In the genomic region with DNA sequence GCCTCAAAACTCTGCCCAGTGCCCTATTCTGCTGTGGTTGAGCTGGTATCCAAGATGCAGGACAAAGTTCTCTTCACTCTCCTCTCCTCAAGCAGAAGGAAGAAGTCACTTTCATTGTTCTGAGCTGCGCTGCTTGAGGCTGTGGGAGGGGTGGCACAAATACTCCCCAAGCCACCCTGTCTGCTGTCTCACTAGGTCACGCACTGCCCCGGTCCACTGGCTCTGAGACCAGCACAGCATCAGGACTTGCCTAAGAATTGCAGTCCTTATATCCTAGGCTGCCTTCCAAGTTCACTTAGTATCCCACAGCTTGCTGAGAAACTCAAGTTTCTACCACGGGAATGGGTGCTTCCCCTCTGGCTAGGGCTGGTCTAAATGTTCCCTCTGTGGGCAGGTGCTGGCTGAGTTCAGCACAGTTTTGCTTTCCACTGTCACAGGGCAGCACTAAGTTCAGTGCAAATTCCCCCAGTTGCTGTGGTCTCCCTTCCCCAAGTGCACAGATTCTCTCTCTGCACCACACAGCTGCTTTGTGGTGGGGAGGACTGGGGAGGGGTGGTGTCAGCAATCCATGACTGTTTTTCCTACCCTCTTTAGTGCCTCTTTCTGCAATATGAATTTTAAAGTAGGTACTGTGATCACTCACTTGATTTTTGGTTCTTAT, we compare ENCODE assay signal across 18 cellular contexts. TPM values are rescaled to one million over a fixed set of nuclear protein-coding genes. Genes with fewer than 3 reads are reported as not detected.
DNase-seq lines count a peak whose midpoint lies in the region; ATAC-seq and TF ChIP-seq lines count a peak whose summit lies in the region.
"Had no signal": no experiment of that assay in that cellular context is flagged by ENCODE, and none has a peak within 500 bp of the region (broad histone marks: within the 10 kb centered on the region; RNA-seq: fewer than 3 reads in every experiment).

No MANE protein-coding gene starts in this region.

- H3K36me3 Mint-ChIP-seq in T-helper 17 cell (ENCODE audit: low read depth) = peaks cover 4% of the 10 kb centered on the region

- H3K27me3 Mint-ChIP-seq in T-helper 17 cell = peaks cover 11% of the 10 kb centered on the region

- DNase-seq in myocyte (ENCODE audit: low read depth) = peak; percentile 89
- no peak for DNase-seq in glomerular visceral epithelial cell (ENCODE audit: extremely low spot score)
- no peak for DNase-seq in T-helper 17 cell
- DNase-seq in mammary epithelial cell = no peak
- DNase-seq in PC-3 = no peak
- DNase-seq: activated B cell treated with CpG ODN at 0.5 μM for 24 hours; EL; GOT3; Karpas-422; NCI-H2029; SK-N-SH; stimulated activated CD4-positive, alpha-beta T cell treated with anti-CD3 and anti-CD28 coated beads, Interleukin-4, amount 100 ng/mL, for 1 hour; stomach had no signal

- 73% methylated on average over 4 of the region's 4 CpGs for WGBS in mammary epithelial cell (ENCODE audit: low coverage, missing lambda C conversion rate)

- H3K4me1 ChIP-seq in mammary epithelial cell (ENCODE audit: insufficient read depth, low read length) = no peaks in the 10 kb centered on the region
- H3K4me1 ChIP-seq in PC-3 (ENCODE audit: insufficient read depth, low read length) = peaks cover 10% of the 10 kb centered on the region
- H3K4me1 ChIP-seq: gastroesophageal sphincter, stomach had no signal

- no peaks in the 10 kb centered on the region for H3K36me3 ChIP-seq in mammary epithelial cell (ENCODE audit: insufficient read depth, low read length)
- no peaks in the 10 kb centered on the region for H3K36me3 ChIP-seq in PC-3 (ENCODE audit: low read depth, low read length)
- H3K36me3 ChIP-seq: gastroesophageal sphincter, stomach had no signal

- no peaks in the 10 kb centered on the region for H3K79me2 ChIP-seq in mammary epithelial cell (ENCODE audit: insufficient read depth, low read length)
- no peaks in the 10 kb centered on the region for H3K79me2 ChIP-seq in PC-3 (ENCODE audit: low read length)

- intact Hi-C loops in mammary epithelial cell (cut with micrococcal nuclease) = no loop called here
- intact Hi-C loops in PC-3 (cut with micrococcal nuclease) = no loop called here

- no peaks in the 10 kb centered on the region for H3K4me1 Mint-ChIP-seq in T-helper 17 cell
- H3K4me1 Mint-ChIP-seq: activated B cell treated with CpG ODN at 0.5 μM for 24 hours had no signal

- H3K4me3 ChIP-seq in mammary epithelial cell (replicated peaks in 1 of 3; ENCODE audit: insufficient read depth in 1 of 3, low read depth in 2 of 3, low read length in 3 of 3) (no peak overlapping the region), PC-3 (ENCODE audit: low read length) (no peak overlapping the region)
- H3K4me3 ChIP-seq: gastroesophageal sphincter, stomach had no signal

- ATAC-seq in GM18520 (IDR thresholded peaks at IDR 0.05; ENCODE audit: unreplicated experiment) (peak; percentile 71), GM21528 (IDR thresholded peaks at IDR 0.05; ENCODE audit: low FRiP score, unreplicated experiment) (peak; percentile 58), HG03045 (IDR thresholded peaks at IDR 0.05; ENCODE audit: unreplicated experiment) (peak; percentile 82), T-helper 17 cell (no peak), PC-3 (no peak)
- ATAC-seq: gastroesophageal sphincter had no signal

- H3F3A ChIP-seq in PC-3 (ENCODE audit: low read length, unreplicated experiment) = no peaks in the 10 kb centered on the region

- H3K9ac ChIP-seq in mammary epithelial cell (ENCODE audit: insufficient read depth, low read length) (no peak overlapping the region), PC-3 (ENCODE audit: low read length) (no peak overlapping the region)
- H3K9ac ChIP-seq: SK-N-SH had no signal

- CTCF ChIA-PET in mammary epithelial cell (lab: Charles Lee; ENCODE audit: low non-redundant PET) = no interaction called here
- CTCF ChIA-PET in PC-3 (lab: Charles Lee) = no interaction called here

- no peak overlapping the region for H3K4me3 Mint-ChIP-seq in T-helper 17 cell
- H3K4me3 Mint-ChIP-seq: activated B cell treated with CpG ODN at 0.5 μM for 24 hours had no signal

- no TSS peak for BruUV-seq in mammary epithelial cell (replicated peaks; lab: Mats Ljungman, UMichigan)
- BruUV-seq in PC-3 (replicated peaks; lab: Mats Ljungman, UMichigan) = no TSS peak

- in situ Hi-C loops in mammary epithelial cell (cut with MboI; ENCODE audit: low sequenced_read_pairs in 2 of 2) = no loop called here

- TF ChIP-seq CTCF in mammary epithelial cell (conservative IDR thresholded peaks at IDR 0.05 in 1 of 2, IDR thresholded peaks at IDR 0.05 in 1 of 2; ENCODE audit: extremely low read depth in 1 of 2, insufficient read depth in 1 of 2, low read depth in 1 of 2, low read length in 2 of 2) = no peak
- TF ChIP-seq CTCF in PC-3 (conservative IDR thresholded peaks at IDR 0.05; ENCODE audit: low read depth, low read length) = no peak

- no peak overlapping the region for H2AFZ ChIP-seq in mammary epithelial cell (ENCODE audit: low read depth, low read length)
- H2AFZ ChIP-seq in PC-3 (ENCODE audit: low read length) = no peak overlapping the region

- POLR2A ChIA-PET in PC-3 (lab: Charles Lee; ENCODE audit: unreplicated experiment) = interaction anchor here (0.6 kb wide), 2 partner anchors 15 to 212 kb away, joined by 3 to 4 read pairs; no protein-coding TSS in a partner anchor

- H4K20me1 ChIP-seq in mammary epithelial cell (ENCODE audit: insufficient read depth, low read length) = no peaks in the 10 kb centered on the region
- no peaks in the 10 kb centered on the region for H4K20me1 ChIP-seq in PC-3 (ENCODE audit: low read length)

- H3K27ac ChIP-seq in mammary epithelial cell (ENCODE audit: insufficient read depth, low read depth, low read length) (no peak overlapping the region), PC-3 (ENCODE audit: low read length) (no peak overlapping the region)
- H3K27ac ChIP-seq: gastroesophageal sphincter, stomach had no signal

- dilution Hi-C loops in mammary epithelial cell (cut with HindIII; ENCODE audit: low sequenced_read_pairs) = no loop called here

- no peak overlapping the region for H3K27ac Mint-ChIP-seq in T-helper 17 cell
- H3K27ac Mint-ChIP-seq: activated B cell treated with CpG ODN at 0.5 μM for 24 hours had no signal

- H3K27me3 ChIP-seq in mammary epithelial cell (ENCODE audit: insufficient read depth, low read length) (no peaks in the 10 kb centered on the region), PC-3 (ENCODE audit: low read length) (no peaks in the 10 kb centered on the region)
- H3K27me3 ChIP-seq: gastroesophageal sphincter, stomach had no signal

- H3K9me3 ChIP-seq in T-helper 17 cell (ENCODE audit: control insufficient read depth, low read length, poor library complexity, severe bottlenecking) = no peaks in the 10 kb centered on the region
- H3K9me3 ChIP-seq in mammary epithelial cell (replicated peaks; ENCODE audit: insufficient read depth, low read length) = no peaks in the 10 kb centered on the region
- H3K9me3 ChIP-seq in PC-3 (ENCODE audit: low read length) = no peaks in the 10 kb centered on the region
- H3K9me3 ChIP-seq: stomach had no signal

- H3K4me2 ChIP-seq in mammary epithelial cell (ENCODE audit: insufficient read depth, low read depth, low read length) (no peak overlapping the region), PC-3 (ENCODE audit: low read length) (no peak overlapping the region)
- H3K4me2 ChIP-seq: SK-N-SH had no signal

- H3K9me2 ChIP-seq in PC-3 (replicated peaks; ENCODE audit: low read length) = no peaks in the 10 kb centered on the region
- H3K9me2 ChIP-seq: SK-N-SH had no signal

RNA-seq across cellular contexts. Expression of a gene that starts 32.4 kb away (rescaled TPM):
- total RNA-seq in myocyte (0.03 TPM in 1 of 2 replicates, not detected in the other), T-helper 17 cell (not detected), mammary epithelial cell (not detected), PC-3 (2014; rRNA removed) (not detected in 2 replicates)
- not detected for polyA plus RNA-seq in myocyte (2012)
- 0.01 TPM for polyA plus RNA-seq in mammary epithelial cell
- not detected for polyA minus RNA-seq in mammary epithelial cell
- total RNA-seq: activated B cell treated with CpG ODN at 0.5 μM for 24 hours, gastroesophageal sphincter had no signal
- polyA plus RNA-seq: BJ, SK-N-SH, stomach had no signal

Comparison
In these comparisons a context has a peak if more than half of its experiments do, and no peak if none do; other contexts are left out.
1. ATAC-seq: peak in GM18520 (single experiment), GM21528 (single experiment) and HG03045 (single experiment); none in T-helper 17 cell (single experiment) and PC-3 (single experiment).